1 cellular context compared by ENCODE assay signal in the genomic region with DNA sequence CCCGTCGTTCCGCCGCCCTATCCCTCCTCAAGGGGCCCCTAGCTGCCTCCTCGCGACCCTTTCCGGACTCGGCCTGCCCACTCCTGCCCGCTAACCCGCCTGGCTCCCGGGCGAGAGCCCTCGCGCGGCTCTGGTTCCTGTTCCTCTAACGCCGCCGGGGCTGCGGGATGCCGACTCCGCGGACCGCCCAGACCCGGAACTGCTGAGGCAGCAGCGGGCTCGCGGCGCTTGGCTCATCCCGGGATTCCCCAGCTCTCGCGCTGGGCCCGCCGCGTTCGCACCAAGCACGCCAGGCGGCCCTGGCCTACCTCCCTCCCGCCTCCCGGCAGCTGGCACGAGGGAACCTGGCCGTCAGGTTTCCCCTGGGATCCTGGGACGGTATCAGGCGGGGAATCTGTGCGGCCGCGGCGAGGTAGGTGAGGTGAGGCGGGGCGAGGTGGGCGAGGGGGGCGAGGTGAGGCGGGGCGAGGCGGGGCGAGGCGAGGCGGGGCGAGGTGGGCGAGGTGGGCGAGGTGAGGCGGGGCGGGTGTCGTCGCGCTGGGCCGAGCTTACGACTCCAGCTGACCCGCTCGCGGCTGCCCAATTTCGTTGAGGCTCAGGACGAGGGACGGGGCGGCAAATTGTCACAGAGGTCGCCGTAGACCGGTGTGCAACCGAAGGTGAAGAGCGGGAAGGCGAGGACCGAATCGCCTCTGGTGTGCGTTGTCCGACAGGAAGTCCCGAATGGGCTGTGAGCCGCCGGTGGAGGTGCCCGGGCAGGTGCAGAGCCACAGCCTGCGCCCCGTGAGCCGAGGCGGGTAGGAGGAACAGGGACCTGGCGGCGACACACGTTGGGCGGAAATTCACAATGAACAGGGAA.
TF ChIP-seq lines count a peak whose summit lies in the region.

A gene (minus strand): TSS at position 418 of the 859 bp plus-strand sequence. CDS start 10,364 bp downstream, outside the sequence.
A gene (plus strand): TSS at position 582 of the 859 bp plus-strand sequence. CDS start 1,082 bp downstream, outside the sequence.

TF ChIP-seq in SK-N-SH, 30 proteins besides CTCF, POLR2A, EP300 and RAD21 (continued from another document):
- TF ChIP-seq, protein P1, sequence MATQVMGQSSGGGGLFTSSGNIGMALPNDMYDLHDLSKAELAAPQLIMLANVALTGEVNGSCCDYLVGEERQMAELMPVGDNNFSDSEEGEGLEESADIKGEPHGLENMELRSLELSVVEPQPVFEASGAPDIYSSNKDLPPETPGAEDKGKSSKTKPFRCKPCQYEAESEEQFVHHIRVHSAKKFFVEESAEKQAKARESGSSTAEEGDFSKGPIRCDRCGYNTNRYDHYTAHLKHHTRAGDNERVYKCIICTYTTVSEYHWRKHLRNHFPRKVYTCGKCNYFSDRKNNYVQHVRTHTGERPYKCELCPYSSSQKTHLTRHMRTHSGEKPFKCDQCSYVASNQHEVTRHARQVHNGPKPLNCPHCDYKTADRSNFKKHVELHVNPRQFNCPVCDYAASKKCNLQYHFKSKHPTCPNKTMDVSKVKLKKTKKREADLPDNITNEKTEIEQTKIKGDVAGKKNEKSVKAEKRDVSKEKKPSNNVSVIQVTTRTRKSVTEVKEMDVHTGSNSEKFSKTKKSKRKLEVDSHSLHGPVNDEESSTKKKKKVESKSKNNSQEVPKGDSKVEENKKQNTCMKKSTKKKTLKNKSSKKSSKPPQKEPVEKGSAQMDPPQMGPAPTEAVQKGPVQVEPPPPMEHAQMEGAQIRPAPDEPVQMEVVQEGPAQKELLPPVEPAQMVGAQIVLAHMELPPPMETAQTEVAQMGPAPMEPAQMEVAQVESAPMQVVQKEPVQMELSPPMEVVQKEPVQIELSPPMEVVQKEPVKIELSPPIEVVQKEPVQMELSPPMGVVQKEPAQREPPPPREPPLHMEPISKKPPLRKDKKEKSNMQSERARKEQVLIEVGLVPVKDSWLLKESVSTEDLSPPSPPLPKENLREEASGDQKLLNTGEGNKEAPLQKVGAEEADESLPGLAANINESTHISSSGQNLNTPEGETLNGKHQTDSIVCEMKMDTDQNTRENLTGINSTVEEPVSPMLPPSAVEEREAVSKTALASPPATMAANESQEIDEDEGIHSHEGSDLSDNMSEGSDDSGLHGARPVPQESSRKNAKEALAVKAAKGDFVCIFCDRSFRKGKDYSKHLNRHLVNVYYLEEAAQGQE (IDR thresholded peaks at IDR 0.05; ENCODE audit: low read depth, low read length): no peak; the same call in 1 of the 2 replicates
- TF ChIP-seq RXRA (IDR thresholded peaks at IDR 0.05; ENCODE audit: borderline replicate concordance, low read depth): no peak
- TF ChIP-seq GATA2 (CRISPR knock-in tag; IDR thresholded peaks at IDR 0.05): peak; percentile 76
- no peak for TF ChIP-seq MEF2A (IDR thresholded peaks at IDR 0.05; ENCODE audit: borderline replicate concordance, low read depth)
- TF ChIP-seq POLR2AphosphoS5 (IDR thresholded peaks at IDR 0.05; ENCODE audit: low read depth, low read length): peak; percentile 41; the same call in 1 of the 2 replicates
- no peak for TF ChIP-seq NFIC (IDR thresholded peaks at IDR 0.05; ENCODE audit: borderline replicate concordance)
- no peak; the same call in 1 of the 2 replicates for TF ChIP-seq YY1 (IDR thresholded peaks at IDR 0.05; ENCODE audit: low read depth)
- TF ChIP-seq, protein P2, sequence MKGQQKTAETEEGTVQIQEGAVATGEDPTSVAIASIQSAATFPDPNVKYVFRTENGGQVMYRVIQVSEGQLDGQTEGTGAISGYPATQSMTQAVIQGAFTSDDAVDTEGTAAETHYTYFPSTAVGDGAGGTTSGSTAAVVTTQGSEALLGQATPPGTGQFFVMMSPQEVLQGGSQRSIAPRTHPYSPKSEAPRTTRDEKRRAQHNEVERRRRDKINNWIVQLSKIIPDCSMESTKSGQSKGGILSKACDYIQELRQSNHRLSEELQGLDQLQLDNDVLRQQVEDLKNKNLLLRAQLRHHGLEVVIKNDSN (IDR thresholded peaks at IDR 0.05; ENCODE audit: borderline replicate concordance, low read depth): no peak
- peak; percentile 37; the same call in 1 of the 2 replicates for TF ChIP-seq TAF1 (IDR thresholded peaks at IDR 0.05; ENCODE audit: borderline replicate concordance, low read depth, low read length)
- TF ChIP-seq, protein P3, sequence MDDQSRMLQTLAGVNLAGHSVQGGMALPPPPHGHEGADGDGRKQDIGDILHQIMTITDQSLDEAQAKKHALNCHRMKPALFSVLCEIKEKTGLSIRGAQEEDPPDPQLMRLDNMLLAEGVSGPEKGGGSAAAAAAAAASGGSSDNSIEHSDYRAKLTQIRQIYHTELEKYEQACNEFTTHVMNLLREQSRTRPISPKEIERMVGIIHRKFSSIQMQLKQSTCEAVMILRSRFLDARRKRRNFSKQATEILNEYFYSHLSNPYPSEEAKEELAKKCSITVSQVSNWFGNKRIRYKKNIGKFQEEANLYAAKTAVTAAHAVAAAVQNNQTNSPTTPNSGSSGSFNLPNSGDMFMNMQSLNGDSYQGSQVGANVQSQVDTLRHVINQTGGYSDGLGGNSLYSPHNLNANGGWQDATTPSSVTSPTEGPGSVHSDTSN (IDR thresholded peaks at IDR 0.05): no peak
- TF ChIP-seq, protein P4, sequence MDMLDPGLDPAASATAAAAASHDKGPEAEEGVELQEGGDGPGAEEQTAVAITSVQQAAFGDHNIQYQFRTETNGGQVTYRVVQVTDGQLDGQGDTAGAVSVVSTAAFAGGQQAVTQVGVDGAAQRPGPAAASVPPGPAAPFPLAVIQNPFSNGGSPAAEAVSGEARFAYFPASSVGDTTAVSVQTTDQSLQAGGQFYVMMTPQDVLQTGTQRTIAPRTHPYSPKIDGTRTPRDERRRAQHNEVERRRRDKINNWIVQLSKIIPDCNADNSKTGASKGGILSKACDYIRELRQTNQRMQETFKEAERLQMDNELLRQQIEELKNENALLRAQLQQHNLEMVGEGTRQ (IDR thresholded peaks at IDR 0.05; ENCODE audit: borderline replicate concordance, low read depth, low read length): no peak
- no peak for TF ChIP-seq RFX5 (IDR thresholded peaks at IDR 0.05; ENCODE audit: low read length)
- no peak for TF ChIP-seq FOXM1 (IDR thresholded peaks at IDR 0.05; ENCODE audit: low read depth)
- TF ChIP-seq, protein P5, sequence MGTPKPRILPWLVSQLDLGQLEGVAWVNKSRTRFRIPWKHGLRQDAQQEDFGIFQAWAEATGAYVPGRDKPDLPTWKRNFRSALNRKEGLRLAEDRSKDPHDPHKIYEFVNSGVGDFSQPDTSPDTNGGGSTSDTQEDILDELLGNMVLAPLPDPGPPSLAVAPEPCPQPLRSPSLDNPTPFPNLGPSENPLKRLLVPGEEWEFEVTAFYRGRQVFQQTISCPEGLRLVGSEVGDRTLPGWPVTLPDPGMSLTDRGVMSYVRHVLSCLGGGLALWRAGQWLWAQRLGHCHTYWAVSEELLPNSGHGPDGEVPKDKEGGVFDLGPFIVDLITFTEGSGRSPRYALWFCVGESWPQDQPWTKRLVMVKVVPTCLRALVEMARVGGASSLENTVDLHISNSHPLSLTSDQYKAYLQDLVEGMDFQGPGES (IDR thresholded peaks at IDR 0.05; ENCODE audit: low read depth, low read length): no peak
TF ChIP-seq in SK-N-SH: peak in this region for 10.
